33 cellular contexts compared by ENCODE assay signal in genomic region chr2:211793783-211794182, GRCh38.
"Had no signal": no experiment of that assay in that cellular context is flagged by ENCODE, and none has a peak within 500 bp of the region (broad histone marks: within the 10 kb centered on the region; RNA-seq: fewer than 3 reads in every experiment).

No MANE protein-coding gene starts in this region.

- H3K27ac Mint-ChIP-seq: activated B cell treated with CpG ODN at 0.5 μM for 24 hours; activated CD8-positive, alpha-beta T cell treated with anti-CD3 and anti-CD28 coated beads for 36 hours; activated naive CD8-positive, alpha-beta T cell; activated T-helper 17 cell treated with anti-CD3 and anti-CD28 coated beads, Interleukin-2, amount 50 U/mL, for 72 hours; dendritic cell treated with granulocyte-macrophage colony-stimulating factor and Interleukin-4, amounts not matched to agents 40 ng/mL and 50 ng/mL, for 4 days; T-helper 17 cell; T-helper 2 cell treated with Interferon-gamma antibody and Interleukin-4, amounts not matched to agents 5 μg/mL and 100 μg/mL, for 36 hours had no signal

- H3K9me3 ChIP-seq: esophagus squamous epithelium, gastroesophageal sphincter, heart right ventricle had no signal

- FAIRE-seq: astrocyte, bronchial epithelial cell had no signal

- DNase-seq: activated B cell treated with CpG ODN at 0.5 μM for 24 hours; activated CD4-positive, alpha-beta T cell treated with anti-CD3 and anti-CD28 coated beads for 48 hours; activated CD4-positive, alpha-beta T cell treated with anti-CD3 and anti-CD28 coated beads, Interleukin-2, amount 50 U/mL, for 1 hour; activated CD4-positive, alpha-beta T cell treated with anti-CD3 and anti-CD28 coated beads, Interleukin-2, amount 50 U/mL, for 48 hours; activated CD8-positive, alpha-beta memory T cell treated with anti-CD3 and anti-CD28 coated beads for 24 hours; activated CD8-positive, alpha-beta T cell treated with anti-CD3 and anti-CD28 coated beads for 36 hours; activated effector memory CD4-positive, alpha-beta T cell treated with Interleukin-2 at 50 U/mL for 16 hours; activated gamma-delta T cell treated with Interleukin-2 at 50 U/mL for 16 hours; activated naive CD4-positive, alpha-beta T cell treated with anti-CD3 and anti-CD28 coated beads, Interleukin-2, amount 50 U/mL, for 16 hours; activated naive CD4-positive, alpha-beta T cell treated with Interleukin-2 at 50 U/mL for 16 hours; activated T-cell treated with anti-CD3 and anti-CD28 coated beads, Interleukin-2, amount 50 U/mL, for 4 hours; amniotic stem cell; anterior cingulate cortex; brain microvascular endothelial cell; dorsolateral prefrontal cortex; effector memory CD4-positive, alpha-beta T cell; esophagus squamous epithelium; foreskin melanocyte; heart right ventricle; T-helper 17 cell; T1000; WERI-Rb-1 had no signal

- H3K27me3 ChIP-seq: brain microvascular endothelial cell, dorsolateral prefrontal cortex, esophagus squamous epithelium, gastroesophageal sphincter, heart right ventricle had no signal

- H3K9me3 Mint-ChIP-seq: activated B cell treated with CpG ODN at 0.5 μM for 24 hours; activated T-cell treated with anti-CD3 and anti-CD28 coated beads, Interleukin-2, amount 50 U/mL, for 4 hours; activated T-helper 17 cell treated with anti-CD3 and anti-CD28 coated beads, Interleukin-2, amount 50 U/mL, for 72 hours; central memory CD8-positive, alpha-beta T cell; dendritic cell treated with granulocyte-macrophage colony-stimulating factor and Interleukin-4, amounts not matched to agents 40 ng/mL and 50 ng/mL, for 4 days; T-helper 2 cell treated with Interferon-gamma antibody and Interleukin-4, amounts not matched to agents 5 μg/mL and 100 μg/mL, for 36 hours had no signal

- H3K36me3 Mint-ChIP-seq: activated naive CD8-positive, alpha-beta T cell had no signal

- H3K36me3 ChIP-seq: brain microvascular endothelial cell, esophagus squamous epithelium, gastroesophageal sphincter, heart right ventricle, WERI-Rb-1 had no signal

- H3K4me3 Mint-ChIP-seq: activated B cell treated with CpG ODN at 0.5 μM for 24 hours; activated CD8-positive, alpha-beta T cell treated with anti-CD3 and anti-CD28 coated beads for 36 hours; activated naive CD8-positive, alpha-beta T cell; activated T-cell treated with anti-CD3 and anti-CD28 coated beads, Interleukin-2, amount 50 U/mL, for 4 hours; activated T-helper 17 cell treated with anti-CD3 and anti-CD28 coated beads, Interleukin-2, amount 50 U/mL, for 72 hours; central memory CD8-positive, alpha-beta T cell; dendritic cell treated with granulocyte-macrophage colony-stimulating factor and Interleukin-4, amounts not matched to agents 40 ng/mL and 50 ng/mL, for 4 days; T-helper 17 cell; T-helper 2 cell treated with Interferon-gamma antibody and Interleukin-4, amounts not matched to agents 5 μg/mL and 100 μg/mL, for 36 hours had no signal

- ATAC-seq: activated CD4-positive, CD25-positive, alpha-beta regulatory T cell treated with anti-CD3 and anti-CD28 coated beads, Interleukin-2, amount 50 U/mL, for 24 hours; activated CD8-positive, alpha-beta T cell treated with anti-CD3 and anti-CD28 coated beads for 36 hours; activated T-cell treated with anti-CD3 and anti-CD28 coated beads, Interleukin-2, amount 50 U/mL, for 4 hours; activated T-helper 17 cell treated with anti-CD3 and anti-CD28 coated beads, Interleukin-2, amount 50 U/mL, for 72 hours; gastroesophageal sphincter; heart right ventricle; T-helper 17 cell had no signal

- H3K27me3 Mint-ChIP-seq: activated B cell treated with CpG ODN at 0.5 μM for 24 hours; activated CD8-positive, alpha-beta T cell treated with anti-CD3 and anti-CD28 coated beads for 36 hours; activated naive CD8-positive, alpha-beta T cell; activated T-helper 17 cell treated with anti-CD3 and anti-CD28 coated beads, Interleukin-2, amount 50 U/mL, for 72 hours; central memory CD8-positive, alpha-beta T cell; dendritic cell treated with granulocyte-macrophage colony-stimulating factor and Interleukin-4, amounts not matched to agents 40 ng/mL and 50 ng/mL, for 4 days; T-helper 17 cell had no signal

- H3K27ac ChIP-seq: brain microvascular endothelial cell, coronary artery, dorsolateral prefrontal cortex, epithelial cell of prostate, esophagus squamous epithelium, gastroesophageal sphincter, heart right ventricle, WERI-Rb-1 had no signal

- H3K4me1 ChIP-seq: esophagus squamous epithelium, gastroesophageal sphincter, heart right ventricle had no signal

- H3K4me1 Mint-ChIP-seq: activated B cell treated with CpG ODN at 0.5 μM for 24 hours; activated T-helper 17 cell treated with anti-CD3 and anti-CD28 coated beads, Interleukin-2, amount 50 U/mL, for 72 hours; central memory CD8-positive, alpha-beta T cell; T-helper 17 cell had no signal

- H3K4me3 ChIP-seq: coronary artery, dorsolateral prefrontal cortex, esophagus squamous epithelium, gastroesophageal sphincter, heart right ventricle had no signal
